In genomic region chr19:54190503-54190941, GRCh38 we compare ENCODE assay signal across 8 cellular contexts. TPM values are rescaled to one million over a fixed set of nuclear protein-coding genes. Genes with fewer than 3 reads are reported as not detected.
DNase-seq lines count a peak whose midpoint lies in the region; ATAC-seq, FAIRE-seq and TF ChIP-seq lines count a peak whose summit lies in the region.

No MANE protein-coding gene starts in this region.

- peaks cover 25% of the 10 kb centered on the region for H3K36me3 ChIP-seq in OCI-LY7 (ENCODE audit: insufficient read depth, low read length)
- peaks cover 7 to 8% of the 10 kb centered on the region in 2 experiments for H3K36me3 ChIP-seq in endothelial cell of umbilical vein (ENCODE audit: control insufficient read depth in 2 of 2, extremely low read depth in 1 of 2, insufficient read depth in 2 of 2, low read length in 2 of 2)

- in situ Hi-C loops in Caki2 (cut with HindIII; ENCODE audit: low pct_unique_long_range_greater_than_20kb, low sequenced_read_pairs): no loop called here

- CTCF ChIA-PET in OCI-LY7 (lab: Charles Lee; ENCODE audit: unreplicated experiment): no interaction called here
- CTCF ChIA-PET in endothelial cell of umbilical vein (lab: Charles Lee): interaction anchor here (0.7 to 2.7 kb wide), 8 partner anchors 10 to 75 kb away, joined by 3 to 15 read pairs (median 5); partner anchors contain the start of genes LENG1 and RPS9

- H3K9me2 ChIP-seq in OCI-LY7 (ENCODE audit: insufficient read depth, low read length): no peaks in the 10 kb centered on the region

- peak overlapping the region; percentile 82 for H3K27ac ChIP-seq in OCI-LY7 (ENCODE audit: low read depth, low read length, poor library complexity, severe bottlenecking)
- peak overlapping the region; percentile 86 for H3K27ac ChIP-seq in endothelial cell of umbilical vein (ENCODE audit: insufficient read depth, low read depth, low read length)

- peaks cover 21% of the 10 kb centered on the region; the same call in 1 of the 2 replicates for H3K79me2 ChIP-seq in OCI-LY7 (ENCODE audit: insufficient read depth, low read depth, low read length)
- peaks cover 38% of the 10 kb centered on the region for H3K79me2 ChIP-seq in endothelial cell of umbilical vein (ENCODE audit: control insufficient read depth, insufficient read depth, low read length)

- POLR2A ChIA-PET in OCI-LY7 (lab: Charles Lee) (interaction anchor here (0.6 kb wide), 1 partner anchor 879 kb away, joined by 4 read pairs; no protein-coding TSS in a partner anchor), endothelial cell of umbilical vein (lab: Charles Lee) (interaction anchor here (0.6 to 5.2 kb wide), 5 partner anchors 11 to 53 kb away, joined by 3 to 91 read pairs (median 3); partner anchors contain the start of genes CNOT3 and RPS9)

- DNase-seq in Caki2 (ENCODE audit: low read depth) (peak; percentile 100), OCI-LY7 (ENCODE audit: low spot score) (peak; percentile 99), activated T-cell treated with anti-CD3 and anti-CD28 coated beads for 4 hours (peak; percentile 100), endothelial cell of umbilical vein (ENCODE audit: low read depth, low spot score) (peak; percentile 100), midbrain (lab: John Stamatoyannopoulos, UW) (peak; percentile 99)
- peak; percentile 100 for DNase-seq in stimulated activated CD8-positive, alpha-beta memory T cell treated with anti-CD3 and anti-CD28 coated beads, Interleukin-15, amount 100 ng/mL, for 4 hours (ENCODE audit: low read depth in 2 of 2)

- H3K4me3 ChIP-seq in OCI-LY7 (ENCODE audit: low read depth, low read length, poor library complexity, severe bottlenecking) (peak overlapping the region; percentile 76), endothelial cell of umbilical vein (replicated peaks in 1 of 3; ENCODE audit: insufficient read depth in 1 of 3, low read depth in 1 of 3, low read length in 3 of 3) (peak overlapping the region; percentile 64 to 88 (median 78))

- dilution Hi-C loops in endothelial cell of umbilical vein (cut with MboI; ENCODE audit: extremely low pct_ligation_motif_present, low sequenced_read_pairs): no loop called here

- peak overlapping the region; percentile 84 for H3K9ac ChIP-seq in endothelial cell of umbilical vein (replicated peaks; ENCODE audit: extremely low read depth, insufficient read depth, low read length)

- H3K4me2 ChIP-seq in OCI-LY7 (ENCODE audit: low read length) (peak overlapping the region; percentile 97), endothelial cell of umbilical vein (ENCODE audit: insufficient read depth, low read length) (peak overlapping the region; percentile 90)

- H3K4me1 ChIP-seq in OCI-LY7 (ENCODE audit: insufficient read depth, low read length, poor library complexity, severe bottlenecking) (peaks cover 25% of the 10 kb centered on the region), endothelial cell of umbilical vein (ENCODE audit: control insufficient read depth, extremely low read depth, insufficient read depth, low read length) (peaks cover 16% of the 10 kb centered on the region)

- H4K20me1 ChIP-seq in OCI-LY7 (ENCODE audit: insufficient read depth, low read length): no peaks in the 10 kb centered on the region
- no peaks in the 10 kb centered on the region for H4K20me1 ChIP-seq in endothelial cell of umbilical vein (replicated peaks; ENCODE audit: control insufficient read depth, extremely low read depth, insufficient read depth, low read length)

- TF ChIP-seq CTCF in OCI-LY7 (conservative IDR thresholded peaks at IDR 0.05; ENCODE audit: low read length) (no peak), endothelial cell of umbilical vein (IDR thresholded peaks at IDR 0.05; ENCODE audit: extremely low read depth in 1 of 2, insufficient read depth in 1 of 2, low read depth in 1 of 2, low read length in 2 of 2) (no peak)

- peak; percentile 4 for TF ChIP-seq POLR2A in endothelial cell of umbilical vein (IDR thresholded peaks at IDR 0.05; ENCODE audit: low read depth, low read length)

- H3K9me3 ChIP-seq in OCI-LY7 (ENCODE audit: low read length): no peaks in the 10 kb centered on the region
- no peaks in the 10 kb centered on the region for H3K9me3 ChIP-seq in endothelial cell of umbilical vein (replicated peaks; ENCODE audit: control insufficient read depth, insufficient read depth, low read length)

- H3K27me3 Mint-ChIP-seq in IgD-negative memory B cell: no peaks in the 10 kb centered on the region

- intact Hi-C loops in OCI-LY7 (cut with micrococcal nuclease; ENCODE audit: unreplicated experiment): loop anchor here (2.0 kb wide), 1 partner anchor 32 kb away; the partner anchor contains the start of gene LENG1
- intact Hi-C loops in endothelial cell of umbilical vein (cut with micrococcal nuclease): loop anchor here (1.0 to 2.0 kb wide), 7 partner anchors 10 to 323 kb away; partner anchors contain the start of genes CNOT3, LENG1, LENG9 and MYADM

- H3K4me1 Mint-ChIP-seq in IgD-negative memory B cell: peaks cover 9 to 18% (median 12%) of the 10 kb centered on the region in 3 donors

- peak; percentile 45 for ATAC-seq in GM21619 (IDR thresholded peaks at IDR 0.05; ENCODE audit: unreplicated experiment)

- H3K9me3 Mint-ChIP-seq in IgD-negative memory B cell: no peaks in the 10 kb centered on the region

- no peak for FAIRE-seq in endothelial cell of umbilical vein (lab: Jason Lieb, UNC)

- no TSS peak for BruUV-seq in OCI-LY7 (replicated peaks; lab: Mats Ljungman, UMichigan)
- no TSS peak for BruUV-seq in endothelial cell of umbilical vein (replicated peaks; lab: Mats Ljungman, UMichigan)

- H3K4me3 Mint-ChIP-seq in IgD-negative memory B cell: peak overlapping the region; percentile 94 to 100 (median 98)

- H3K27me3 ChIP-seq in endothelial cell of umbilical vein (ENCODE audit: control insufficient read depth in 2 of 2, insufficient read depth in 2 of 2, low read length in 2 of 2): no peaks in the 10 kb centered on the region

- H3K27ac Mint-ChIP-seq in IgD-negative memory B cell: peak overlapping the region; percentile 98 to 100 (median 99)

- no peaks in the 10 kb centered on the region for H3K36me3 Mint-ChIP-seq in IgD-negative memory B cell

- H2AFZ ChIP-seq in OCI-LY7 (ENCODE audit: low read length) (peak overlapping the region; percentile 23; the same call in 1 of the 2 replicates), endothelial cell of umbilical vein (ENCODE audit: low read depth, low read length) (peak overlapping the region; percentile 92)

- H3K9me1 ChIP-seq in endothelial cell of umbilical vein (replicated peaks; ENCODE audit: control insufficient read depth, extremely low read depth, insufficient read depth, low read length): no peaks in the 10 kb centered on the region

RNA-seq across cellular contexts. Expression of gene TSEN34, which starts 0.6 kb away (rescaled TPM):
- 214 and 219 TPM in 2 replicates for total RNA-seq in Caki2 (2014; rRNA removed; shearing (Covaris generic); ENCODE audit: low replicate concordance)
- polyA plus RNA-seq in IgD-negative memory B cell (33.2 TPM), endothelial cell of umbilical vein (81.9 and 107 TPM in 2 replicates)
- total RNA-seq in OCI-LY7 (2014; rRNA removed; shearing (Covaris generic)): 19.3 and 23.6 TPM in 2 replicates
- total RNA-seq in OCI-LY7 (2022) (15.3 and 16.7 TPM in 2 replicates), endothelial cell of umbilical vein (37.4 and 40.7 TPM in 2 replicates)
- polyA plus RNA-seq in endothelial cell of umbilical vein (2011; cell fraction: cytosol; rRNA removed): 44.2 and 58.1 TPM in 2 replicates
- polyA plus RNA-seq in endothelial cell of umbilical vein (2011; cell fraction: nucleus; rRNA removed): 19.0 and 19.4 TPM in 2 replicates
- polyA plus RNA-seq in endothelial cell of umbilical vein (2012): 40.4 and 52.0 TPM in 2 replicates
- polyA minus RNA-seq in endothelial cell of umbilical vein: 21.8 and 29.0 TPM in 2 replicates
- polyA minus RNA-seq in endothelial cell of umbilical vein (2011; cell fraction: cytosol; rRNA and poly(A)+ RNA removed): 34.3 TPM
- 3.3 and 5.0 TPM in 2 replicates for polyA minus RNA-seq in endothelial cell of umbilical vein (2011; cell fraction: nucleus; rRNA and poly(A)+ RNA removed)

RNA-seq across cellular contexts. Expression of gene MBOAT7, which starts 1.1 kb away (rescaled TPM):
- 40.1 and 108 TPM in 2 replicates for total RNA-seq in Caki2 (2014; rRNA removed; shearing (Covaris generic); ENCODE audit: low replicate concordance)
- polyA plus RNA-seq in IgD-negative memory B cell (16.1 TPM), endothelial cell of umbilical vein (204 and 256 TPM in 2 replicates)
- 15.6 and 18.1 TPM in 2 replicates for total RNA-seq in OCI-LY7 (2014; rRNA removed; shearing (Covaris generic))
- total RNA-seq in OCI-LY7 (2022) (25.0 and 30.2 TPM in 2 replicates), endothelial cell of umbilical vein (175 and 218 TPM in 2 replicates)
- 117 and 136 TPM in 2 replicates for polyA plus RNA-seq in endothelial cell of umbilical vein (2011; cell fraction: cytosol; rRNA removed)
- 153 and 177 TPM in 2 replicates for polyA plus RNA-seq in endothelial cell of umbilical vein (2011; cell fraction: nucleus; rRNA removed)
- polyA plus RNA-seq in endothelial cell of umbilical vein (2012): 159 and 188 TPM in 2 replicates
- polyA minus RNA-seq in endothelial cell of umbilical vein: 80.3 and 88.3 TPM in 2 replicates
- 80.3 TPM for polyA minus RNA-seq in endothelial cell of umbilical vein (2011; cell fraction: cytosol; rRNA and poly(A)+ RNA removed)
- 58.8 and 67.3 TPM in 2 replicates for polyA minus RNA-seq in endothelial cell of umbilical vein (2011; cell fraction: nucleus; rRNA and poly(A)+ RNA removed)

RNA-seq across cellular contexts. Expression of gene RPS9, which starts 10.1 kb away (rescaled TPM):
- total RNA-seq in Caki2 (2014; rRNA removed; shearing (Covaris generic); ENCODE audit: low replicate concordance): 2,272 and 2,379 TPM in 2 replicates
- polyA plus RNA-seq in IgD-negative memory B cell (1,165 TPM), endothelial cell of umbilical vein (3,343 and 4,230 TPM in 2 replicates)
- total RNA-seq in OCI-LY7 (2014; rRNA removed; shearing (Covaris generic)): 4,033 and 5,482 TPM in 2 replicates
- total RNA-seq in OCI-LY7 (2022) (1,267 and 1,285 TPM in 2 replicates), endothelial cell of umbilical vein (1,192 and 1,260 TPM in 2 replicates)
- polyA plus RNA-seq in endothelial cell of umbilical vein (2011; cell fraction: cytosol; rRNA removed): 3,326 and 3,998 TPM in 2 replicates
- 1,121 and 1,183 TPM in 2 replicates for polyA plus RNA-seq in endothelial cell of umbilical vein (2011; cell fraction: nucleus; rRNA removed)
- polyA plus RNA-seq in endothelial cell of umbilical vein (2012): 2,632 and 2,638 TPM in 2 replicates
- polyA minus RNA-seq in endothelial cell of umbilical vein: 537 and 600 TPM in 2 replicates
- polyA minus RNA-seq in endothelial cell of umbilical vein (2011; cell fraction: cytosol; rRNA and poly(A)+ RNA removed): 455 TPM
- polyA minus RNA-seq in endothelial cell of umbilical vein (2011; cell fraction: nucleus; rRNA and poly(A)+ RNA removed): 161 and 222 TPM in 2 replicates

RNA-seq across cellular contexts. Expression of gene TMC4, which starts 17.6 kb away (rescaled TPM):
- total RNA-seq in Caki2 (2014; rRNA removed; shearing (Covaris generic); ENCODE audit: low replicate concordance): not detected in 2 replicates
- not detected for polyA plus RNA-seq in IgD-negative memory B cell
- total RNA-seq in OCI-LY7 (2014; rRNA removed; shearing (Covaris generic)): not detected in 2 replicates
- not detected in 2 replicates for total RNA-seq in OCI-LY7 (2022)
- 0.71 and 0.74 TPM in 2 replicates for total RNA-seq in endothelial cell of umbilical vein
- 1.7 and 2.4 TPM in 2 replicates for polyA plus RNA-seq in endothelial cell of umbilical vein
- 1.0 and 1.1 TPM in 2 replicates for polyA plus RNA-seq in endothelial cell of umbilical vein (2011; cell fraction: cytosol; rRNA removed)
- polyA plus RNA-seq in endothelial cell of umbilical vein (2011; cell fraction: nucleus; rRNA removed): 2.9 and 3.9 TPM in 2 replicates
- polyA plus RNA-seq in endothelial cell of umbilical vein (2012): 1.5 and 1.6 TPM in 2 replicates
- 0.29 and 0.76 TPM in 2 replicates for polyA minus RNA-seq in endothelial cell of umbilical vein
- not detected for polyA minus RNA-seq in endothelial cell of umbilical vein (2011; cell fraction: cytosol; rRNA and poly(A)+ RNA removed)
- 0.19 TPM in 1 of 2 replicates, not detected in the other for polyA minus RNA-seq in endothelial cell of umbilical vein (2011; cell fraction: nucleus; rRNA and poly(A)+ RNA removed)

RNA-seq across cellular contexts. Expression of gene LENG1, which starts 31.0 kb away (rescaled TPM):
- 9.3 and 16.9 TPM in 2 replicates for total RNA-seq in Caki2 (2014; rRNA removed; shearing (Covaris generic); ENCODE audit: low replicate concordance)
- 15.8 TPM for polyA plus RNA-seq in IgD-negative memory B cell
- 8.0 TPM in 2 replicates for total RNA-seq in OCI-LY7 (2014; rRNA removed; shearing (Covaris generic))
- 4.7 and 5.1 TPM in 2 replicates for total RNA-seq in OCI-LY7 (2022)
- 5.0 and 6.9 TPM in 2 replicates for total RNA-seq in endothelial cell of umbilical vein
- polyA plus RNA-seq in endothelial cell of umbilical vein: 2.1 and 3.0 TPM in 2 replicates
- 4.1 and 5.2 TPM in 2 replicates for polyA plus RNA-seq in endothelial cell of umbilical vein (2011; cell fraction: cytosol; rRNA removed)
- 2.3 and 3.6 TPM in 2 replicates for polyA plus RNA-seq in endothelial cell of umbilical vein (2011; cell fraction: nucleus; rRNA removed)
- polyA plus RNA-seq in endothelial cell of umbilical vein (2012): 4.3 and 6.3 TPM in 2 replicates
- 0.51 and 1.5 TPM in 2 replicates for polyA minus RNA-seq in endothelial cell of umbilical vein
- 1.4 TPM for polyA minus RNA-seq in endothelial cell of umbilical vein (2011; cell fraction: cytosol; rRNA and poly(A)+ RNA removed)
- polyA minus RNA-seq in endothelial cell of umbilical vein (2011; cell fraction: nucleus; rRNA and poly(A)+ RNA removed): 0.38 and 2.5 TPM in 2 replicates

Comparison
In these comparisons a context has a peak if more than half of its experiments do, and no peak if none do; other contexts are left out.
1. Peak in every context shown above with its lines: DNase-seq, ATAC-seq, H3K4me3 ChIP-seq and H3K27ac ChIP-seq.